8 cellular contexts compared by ENCODE assay signal in the genomic region with DNA sequence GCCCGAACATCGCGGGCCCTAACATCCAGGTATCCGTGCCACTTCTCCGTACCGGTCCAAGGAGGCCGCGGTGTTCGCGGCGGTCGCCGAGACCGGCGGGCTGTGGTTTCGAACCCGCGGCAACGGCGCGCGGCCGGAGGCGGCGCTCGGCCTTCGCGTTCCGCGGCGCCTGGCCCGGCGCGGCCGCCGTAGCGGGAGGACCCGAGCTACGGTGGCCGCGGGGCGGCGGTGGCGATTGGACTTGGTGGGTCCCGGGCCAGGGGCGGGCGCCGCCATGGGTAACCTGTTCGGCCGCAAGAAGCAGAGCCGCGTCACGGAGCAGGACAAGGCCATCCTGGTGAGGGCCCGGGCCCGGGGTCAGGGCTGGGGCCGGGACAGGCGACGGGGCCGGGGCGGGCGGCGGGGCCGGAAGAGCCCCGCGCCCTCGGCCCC. TPM values are rescaled to one million over a fixed set of nuclear protein-coding genes. Genes with fewer than 3 reads are reported as not detected.
A peak's percentile ranks its signal among the peaks of the same experiment; 100 is the strongest.
DNase-seq lines count a peak whose midpoint lies in the region; ATAC-seq, FAIRE-seq and TF ChIP-seq lines count a peak whose summit lies in the region.

A gene (plus strand): TSS at position 197 of the 432 bp plus-strand sequence. CDS start 78 bp downstream, at position 275.

- H3K4me3 ChIP-seq in GM06990 (replicated peaks; ENCODE audit: low read depth, low read length): peak within 1 kb of the TSS; percentile 73

- TF ChIP-seq CTCF in GM06990 (IDR thresholded peaks at IDR 0.05; ENCODE audit: insufficient read depth, low read length, poor library complexity, severe bottlenecking): no peak

- FAIRE-seq in RCC 7860 (lab: Jason Lieb, UNC): no peak

- intact Hi-C loops in activated T-helper 2 cell treated with anti-CD3 and anti-CD28 coated beads, Interferon-gamma antibody, Interleukin-2, Interleukin-4, amounts not matched to agents 10 μg/mL and 5 μg/mL and 100 μg/mL, durations not matched to agents 14 hours and 24 hours and 36 hours (cut with micrococcal nuclease): no loop called here

- POLR2A ChIA-PET in naive thymus-derived CD8-positive, alpha-beta T cell (lab: Charles Lee): interaction anchor here (0.6 to 4.6 kb wide), 8 partner anchors 13 to 537 kb away, joined by 3 to 29 read pairs (median 3); no protein-coding TSS in a partner anchor

- peak within 1 kb of the TSS; percentile 55 for H3K27ac Mint-ChIP-seq in activated T-helper 2 cell treated with anti-CD3 and anti-CD28 coated beads, Interferon-gamma antibody, Interleukin-2, Interleukin-4, amounts not matched to agents 10 μg/mL and 5 μg/mL and 100 μg/mL, durations not matched to agents 14 hours and 24 hours and 36 hours
- H3K27ac Mint-ChIP-seq in naive thymus-derived CD8-positive, alpha-beta T cell: peak within 1 kb of the TSS; percentile 79 to 90 (median 86)

- no peaks in the 10 kb centered on the region; the same call in 1 of the 2 replicates for H3K27me3 ChIP-seq in GM06990 (replicated peaks; ENCODE audit: control insufficient read depth, insufficient read depth, low read length)

- peaks cover 3% of the 10 kb centered on the region; the same call in 1 of the 2 replicates for H3K36me3 ChIP-seq in GM06990 (ENCODE audit: control insufficient read depth, insufficient read depth, low read length)

- ATAC-seq in HG03354 (IDR thresholded peaks at IDR 0.05; ENCODE audit: poor library complexity, severe bottlenecking, unreplicated experiment): peak; percentile 65
- ATAC-seq in naive thymus-derived CD8-positive, alpha-beta T cell: peak; percentile 67 to 73
- no peak for ATAC-seq in HG03108 (IDR thresholded peaks at IDR 0.05; ENCODE audit: unreplicated experiment)

- peaks cover 10% of the 10 kb centered on the region for H3K4me1 Mint-ChIP-seq in activated T-helper 2 cell treated with anti-CD3 and anti-CD28 coated beads, Interferon-gamma antibody, Interleukin-2, Interleukin-4, amounts not matched to agents 10 μg/mL and 5 μg/mL and 100 μg/mL, durations not matched to agents 14 hours and 24 hours and 36 hours (ENCODE audit: low read depth)
- H3K4me1 Mint-ChIP-seq in naive thymus-derived CD8-positive, alpha-beta T cell: peaks cover 12 to 45% (median 29%) of the 10 kb centered on the region in 4 donors

- H3K36me3 Mint-ChIP-seq in activated T-helper 2 cell treated with anti-CD3 and anti-CD28 coated beads, Interferon-gamma antibody, Interleukin-2, Interleukin-4, amounts not matched to agents 10 μg/mL and 5 μg/mL and 100 μg/mL, durations not matched to agents 14 hours and 24 hours and 36 hours (ENCODE audit: low read depth): peaks cover 13% of the 10 kb centered on the region
- H3K36me3 Mint-ChIP-seq in naive thymus-derived CD8-positive, alpha-beta T cell: peaks cover 0 to 13% (median 5%) of the 10 kb centered on the region in 3 donors

- peak within 1 kb of the TSS; percentile 82 for H3K4me3 Mint-ChIP-seq in activated T-helper 2 cell treated with anti-CD3 and anti-CD28 coated beads, Interferon-gamma antibody, Interleukin-2, Interleukin-4, amounts not matched to agents 10 μg/mL and 5 μg/mL and 100 μg/mL, durations not matched to agents 14 hours and 24 hours and 36 hours (ENCODE audit: low read depth)
- H3K4me3 Mint-ChIP-seq in naive thymus-derived CD8-positive, alpha-beta T cell: peak within 1 kb of the TSS; percentile 78 to 89 (median 80)

- H3K9me3 Mint-ChIP-seq in activated T-helper 2 cell treated with anti-CD3 and anti-CD28 coated beads, Interferon-gamma antibody, Interleukin-2, Interleukin-4, amounts not matched to agents 10 μg/mL and 5 μg/mL and 100 μg/mL, durations not matched to agents 14 hours and 24 hours and 36 hours: no peaks in the 10 kb centered on the region
- H3K9me3 Mint-ChIP-seq in naive thymus-derived CD8-positive, alpha-beta T cell: no peaks in the 10 kb centered on the region

- DNase-seq in GM06990 (ENCODE audit: extremely low read depth, insufficient read length): peak; percentile 88
- DNase-seq in RCC 7860 (ENCODE audit: low spot score): peak; percentile 35
- DNase-seq in activated T-helper 2 cell treated with anti-CD3 and anti-CD28 coated beads, Interferon-gamma antibody, Interleukin-2, Interleukin-4, amounts not matched to agents 10 μg/mL and 5 μg/mL and 100 μg/mL, durations not matched to agents 14 hours and 24 hours and 36 hours (ENCODE audit: low spot score): peak; percentile 70
- peak; percentile 66 for DNase-seq in fibroblast of peridontal ligament (ENCODE audit: extremely low read depth)
- DNase-seq in naive thymus-derived CD8-positive, alpha-beta T cell: peak; percentile 44 to 87 (median 72)
- peak; percentile 50 to 81 (median 66) for DNase-seq in stimulated activated naive CD4-positive, alpha-beta T cell (lab: John Stamatoyannopoulos, UW)

- no peaks in the 10 kb centered on the region for H3K27me3 Mint-ChIP-seq in activated T-helper 2 cell treated with anti-CD3 and anti-CD28 coated beads, Interferon-gamma antibody, Interleukin-2, Interleukin-4, amounts not matched to agents 10 μg/mL and 5 μg/mL and 100 μg/mL, durations not matched to agents 14 hours and 24 hours and 36 hours (ENCODE audit: low read depth)
- no peaks in the 10 kb centered on the region for H3K27me3 Mint-ChIP-seq in naive thymus-derived CD8-positive, alpha-beta T cell

RNA-seq across cellular contexts. Expression of the gene that starts here (rescaled TPM):
- 29.5 and 36.9 TPM in 2 replicates for total RNA-seq in activated T-helper 2 cell treated with anti-CD3 and anti-CD28 coated beads, Interferon-gamma antibody, Interleukin-2, Interleukin-4, amounts not matched to agents 10 μg/mL and 5 μg/mL and 100 μg/mL, durations not matched to agents 14 hours and 24 hours and 36 hours
- 10 to 100 TPM; 40.1 to 47.6 TPM for total RNA-seq in naive thymus-derived CD8-positive, alpha-beta T cell
- polyA plus RNA-seq in naive thymus-derived CD8-positive, alpha-beta T cell: 10 to 100 TPM; 41.3 to 43.2 (median 41.6) TPM

Comparison
In these comparisons a context has a peak if more than half of its experiments do, and no peak if none do; other contexts are left out.
1. DNase-seq: peak in every context shown above with its lines; median percentile 88 in GM06990; 72 in naive thymus-derived CD8-positive, alpha-beta T cell; 70 in activated T-helper 2 cell treated with anti-CD3 and anti-CD28 coated beads, Interferon-gamma antibody, Interleukin-2, Interleukin-4, amounts not matched to agents 10 μg/mL and 5 μg/mL and 100 μg/mL, durations not matched to agents 14 hours and 24 hours and 36 hours; 66 in fibroblast of peridontal ligament; 66 in stimulated activated naive CD4-positive, alpha-beta T cell; 35 in RCC 7860.